Comparison of ENCODE assay signal across 9 cellular contexts in the genomic region with DNA sequence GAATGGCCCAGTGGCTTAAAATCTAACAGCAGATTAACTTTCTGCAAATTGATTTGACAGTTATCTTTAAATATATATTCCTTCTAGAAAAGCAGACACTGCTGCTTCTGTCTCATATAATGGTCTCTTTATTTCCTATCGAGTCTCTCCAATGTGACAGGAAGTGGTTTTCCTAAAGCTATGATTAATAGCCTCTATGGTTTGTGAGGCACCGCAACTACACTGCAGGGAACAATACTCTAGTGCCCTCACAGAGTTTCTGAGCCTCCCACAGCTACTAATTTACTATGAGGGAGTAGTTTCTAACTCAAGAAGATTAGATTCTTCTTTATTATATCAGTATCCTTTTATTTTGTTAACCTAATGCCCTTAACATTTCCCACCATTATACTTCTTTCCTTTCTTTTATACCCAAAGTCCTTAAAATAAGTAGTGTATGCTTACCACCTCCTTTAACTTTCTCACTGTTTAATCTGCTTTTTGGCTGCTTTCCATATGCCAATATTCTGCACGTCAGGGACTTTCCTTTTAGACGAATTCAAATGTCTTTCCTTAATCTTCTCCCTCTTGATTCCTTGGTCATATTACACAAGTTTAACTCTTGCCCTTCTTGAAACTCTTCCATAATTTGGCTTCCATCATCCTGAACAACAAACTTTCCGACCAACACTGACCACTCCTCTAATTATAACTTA. TPM values are rescaled to one million over a fixed set of nuclear protein-coding genes. Genes with fewer than 3 reads are reported as not detected.
A peak's percentile ranks its signal among the peaks of the same experiment; 100 is the strongest.
DNase-seq lines count a peak whose midpoint lies in the region; TF ChIP-seq lines count a peak whose summit lies in the region.
"Had no signal": no experiment of that assay in that cellular context is flagged by ENCODE, and none has a peak within 500 bp of the region (broad histone marks: within the 10 kb centered on the region; RNA-seq: fewer than 3 reads in every experiment).

No MANE protein-coding gene starts in this region.

- no peak overlapping the region for H3K27ac ChIP-seq in vagina
- H3K27ac ChIP-seq: VCaP had no signal

- H3K9me3 ChIP-seq in vagina: peaks cover 8% of the 10 kb centered on the region

- peaks cover 11% of the 10 kb centered on the region for H3K36me3 Mint-ChIP-seq in activated CD4-positive, alpha-beta T cell treated with anti-CD3 and anti-CD28 coated beads, Interleukin-2, amount 10 ng/mL, durations not matched to agents 24 days and 14 days (ENCODE audit: low read depth)

- H3K27me3 ChIP-seq in vagina: no peaks in the 10 kb centered on the region

- H3K9me3 Mint-ChIP-seq in activated CD4-positive, alpha-beta T cell treated with anti-CD3 and anti-CD28 coated beads, Interleukin-2, amount 10 ng/mL, durations not matched to agents 24 days and 14 days: peaks cover 15% of the 10 kb centered on the region

- H3K27me3 Mint-ChIP-seq in activated CD4-positive, alpha-beta T cell treated with anti-CD3 and anti-CD28 coated beads, Interleukin-2, amount 10 ng/mL, durations not matched to agents 24 days and 14 days: no peaks in the 10 kb centered on the region

- no peak overlapping the region for H3K4me3 Mint-ChIP-seq in activated CD4-positive, alpha-beta T cell treated with anti-CD3 and anti-CD28 coated beads, Interleukin-2, amount 10 ng/mL, durations not matched to agents 24 days and 14 days

- no peaks in the 10 kb centered on the region for H3K36me3 ChIP-seq in vagina

- H3K4me1 Mint-ChIP-seq in activated CD4-positive, alpha-beta T cell treated with anti-CD3 and anti-CD28 coated beads, Interleukin-2, amount 10 ng/mL, durations not matched to agents 24 days and 14 days: peaks cover 11% of the 10 kb centered on the region

- DNase-seq in activated CD4-positive, alpha-beta T cell treated with anti-CD3 and anti-CD28 coated beads, Interleukin-2, amount 10 ng/mL, durations not matched to agents 24 days and 14 days: peak; percentile 57
- DNase-seq in activated CD4-positive, alpha-beta T cell treated with anti-CD3 and anti-CD28 coated beads, Interleukin-2, amount 50 U/mL, for 1 hour: no peak
- peak; percentile 11 for DNase-seq in RKO (ENCODE audit: low spot score)
- DNase-seq in choroid plexus epithelial cell (ENCODE audit: low read depth): peak; percentile 77
- peak in 2 of 3 donors; percentile 12 for DNase-seq in stimulated activated CD4-positive, alpha-beta T cell treated with anti-CD3 and anti-CD28 coated beads, TNF-alpha, amount 100 ng/mL, for 48 hours (ENCODE audit: low read depth in 3 of 3)
- no peak for DNase-seq in middle frontal gyrus (ENCODE audit: extremely low spot score, low spot score)
- no peak for DNase-seq in pons (ENCODE audit: low spot score)
- no peak for DNase-seq in vagina (ENCODE audit: extremely low spot score in 2 of 2)

- TF ChIP-seq POLR2A in vagina (IDR thresholded peaks at IDR 0.05): no peak

- H3K27ac Mint-ChIP-seq in activated CD4-positive, alpha-beta T cell treated with anti-CD3 and anti-CD28 coated beads, Interleukin-2, amount 10 ng/mL, durations not matched to agents 24 days and 14 days: no peak overlapping the region

- peaks cover 24% of the 10 kb centered on the region for H3K4me1 ChIP-seq in vagina

- H3K4me3 ChIP-seq in choroid plexus epithelial cell (ENCODE audit: low read depth, low read length) (no peak overlapping the region), vagina (no peak overlapping the region)

- intact Hi-C loops in activated CD4-positive, alpha-beta T cell treated with anti-CD3 and anti-CD28 coated beads, Interleukin-2, amount 10 ng/mL, durations not matched to agents 24 days and 14 days (cut with micrococcal nuclease): loop anchor here (1.0 kb wide), 3 partner anchors 13 to 40 kb away; no protein-coding TSS in a partner anchor
- intact Hi-C loops in vagina (cut with DNase I): no loop called here

- no peak for TF ChIP-seq CTCF in choroid plexus epithelial cell (conservative IDR thresholded peaks at IDR 0.05; ENCODE audit: low read depth, low read length)
- no peak for TF ChIP-seq CTCF in vagina (IDR thresholded peaks at IDR 0.05)

RNA-seq across cellular contexts. Expression of a gene that starts 23.8 kb away (rescaled TPM):
- 28.2 and 30.7 TPM in 2 replicates for total RNA-seq in activated CD4-positive, alpha-beta T cell treated with anti-CD3 and anti-CD28 coated beads, Interleukin-2, amount 10 ng/mL, durations not matched to agents 24 days and 14 days
- 122 TPM for total RNA-seq in vagina

Comparison
In these comparisons a context has a peak if more than half of its experiments do, and no peak if none do; other contexts are left out.
1. DNase-seq: peak in activated CD4-positive, alpha-beta T cell treated with anti-CD3 and anti-CD28 coated beads, Interleukin-2, amount 10 ng/mL, durations not matched to agents 24 days and 14 days (single experiment), RKO (single experiment), choroid plexus epithelial cell (single experiment) and stimulated activated CD4-positive, alpha-beta T cell treated with anti-CD3 and anti-CD28 coated beads, TNF-alpha, amount 100 ng/mL, for 48 hours (2 of 3); none in activated CD4-positive, alpha-beta T cell treated with anti-CD3 and anti-CD28 coated beads, Interleukin-2, amount 50 U/mL, for 1 hour (single experiment), middle frontal gyrus (single experiment), pons (single experiment) and vagina (0 of 2).